In the genomic region with DNA sequence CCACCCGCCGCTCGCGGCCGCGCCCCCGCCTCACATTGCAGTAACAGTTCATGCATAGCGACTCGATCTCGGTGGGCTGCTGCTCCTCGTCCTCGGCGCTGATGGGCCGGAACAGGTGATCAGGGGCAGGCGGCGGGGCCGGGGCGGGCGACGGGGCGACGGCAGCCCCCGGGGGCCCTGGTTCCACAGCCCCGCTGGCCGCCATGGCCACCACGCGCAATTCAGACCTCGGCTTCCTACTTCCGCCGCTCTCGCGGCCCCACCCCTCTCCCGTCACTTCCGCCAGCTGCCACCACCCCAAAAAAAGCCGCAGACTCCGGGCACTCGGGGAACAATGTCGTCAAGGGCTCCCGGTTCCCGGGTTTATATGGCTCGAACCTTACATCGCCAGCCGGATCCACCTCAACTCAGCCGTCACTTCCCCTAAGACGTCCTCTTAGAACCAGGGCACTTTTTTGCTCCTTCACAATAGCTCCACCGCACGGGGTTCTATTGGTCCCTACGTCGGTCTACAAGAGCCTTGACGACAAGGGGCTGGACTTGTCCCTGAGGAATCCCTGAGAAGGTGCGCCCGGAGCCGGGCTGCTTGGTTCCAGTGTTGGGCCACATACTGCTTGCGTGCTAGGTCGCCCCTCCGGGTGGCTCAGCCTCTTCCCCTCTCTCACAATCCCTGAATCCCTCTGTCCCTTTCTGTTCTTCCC, we compare ENCODE assay signal across 8 cellular contexts. TPM values are rescaled to one million over a fixed set of nuclear protein-coding genes. Genes with fewer than 3 reads are reported as not detected.
A peak's percentile ranks its signal among the peaks of the same experiment; 100 is the strongest.
DNase-seq lines count a peak whose midpoint lies in the region; ATAC-seq and TF ChIP-seq lines count a peak whose summit lies in the region.

A gene with protein sequence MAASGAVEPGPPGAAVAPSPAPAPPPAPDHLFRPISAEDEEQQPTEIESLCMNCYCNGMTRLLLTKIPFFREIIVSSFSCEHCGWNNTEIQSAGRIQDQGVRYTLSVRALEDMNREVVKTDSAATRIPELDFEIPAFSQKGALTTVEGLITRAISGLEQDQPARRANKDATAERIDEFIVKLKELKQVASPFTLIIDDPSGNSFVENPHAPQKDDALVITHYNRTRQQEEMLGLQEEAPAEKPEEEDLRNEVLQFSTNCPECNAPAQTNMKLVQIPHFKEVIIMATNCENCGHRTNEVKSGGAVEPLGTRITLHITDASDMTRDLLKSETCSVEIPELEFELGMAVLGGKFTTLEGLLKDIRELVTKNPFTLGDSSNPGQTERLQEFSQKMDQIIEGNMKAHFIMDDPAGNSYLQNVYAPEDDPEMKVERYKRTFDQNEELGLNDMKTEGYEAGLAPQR (minus strand): TSS at position 238 of the 701 bp plus-strand sequence. CDS start 33 bp downstream, at position 205.

- under 1% methylated on average over 56 of the region's 56 CpGs for WGBS in prostate gland

- DNase-seq in GM10266 (ENCODE audit: extremely low spot score) (peak; percentile 95), NCI-H1105 (lab: John Stamatoyannopoulos, UW) (peak; percentile 61), T-helper 2 cell (peak; percentile 68 to 86 (median 83)), amniotic stem cell (lab: John Stamatoyannopoulos, UW) (peak; percentile 48), left ventricle myocardium superior (peak; percentile 89), prostate gland (ENCODE audit: low spot score) (peak; percentile 76), ureter (ENCODE audit: low spot score) (peak; percentile 89)

- peak within 1 kb of the TSS; percentile 79 to 89 for H3K4me3 ChIP-seq in prostate gland

- H3K4me1 ChIP-seq in prostate gland (replicated peaks): peaks cover 3% of the 10 kb centered on the region

- peak; percentile 67 for TF ChIP-seq POLR2A in prostate gland (IDR thresholded peaks at IDR 0.05)

- intact Hi-C loops in left ventricle myocardium superior (cut with micrococcal nuclease) (loop anchor here (2.0 kb wide), 1 partner anchor 47 kb away; no protein-coding TSS in a partner anchor), prostate gland (cut with DNase I) (loop anchor here (5.0 kb wide), 2 partner anchors 314 to 444 kb away; a partner anchor contains a TSS)

- no peaks in the 10 kb centered on the region for H3K9me3 ChIP-seq in prostate gland

- no peak for TF ChIP-seq CTCF in GM10266 (IDR thresholded peaks at IDR 0.05; ENCODE audit: control insufficient read depth, insufficient read depth, low read depth, missing control alignments)
- TF ChIP-seq CTCF in prostate gland (IDR thresholded peaks at IDR 0.05): peak in 2 of 4 experiments; percentile 27 to 33

- peaks cover 9 to 10% of the 10 kb centered on the region in 2 donors for H3K36me3 ChIP-seq in prostate gland

- no peaks in the 10 kb centered on the region for H3K27me3 ChIP-seq in prostate gland (replicated peaks; ENCODE audit: insufficient read depth)

- peak within 1 kb of the TSS; percentile 73 to 83 for H3K27ac ChIP-seq in prostate gland

- ATAC-seq in HG02588 (IDR thresholded peaks at IDR 0.05; ENCODE audit: unreplicated experiment) (peak; percentile 87), left ventricle myocardium superior (peak; percentile 87)

RNA-seq across cellular contexts. Expression of the gene that starts here (rescaled TPM):
- 18.2 TPM for total RNA-seq in left ventricle myocardium superior
- total RNA-seq in prostate gland: 10 to 100 TPM; 24.6 to 27.6 TPM
- total RNA-seq in ureter: 61.4 TPM

Comparison
In these comparisons a context has a peak if more than half of its experiments do, and no peak if none do; other contexts are left out.
1. Peak in every context shown above with its lines: DNase-seq, ATAC-seq, H3K4me3 ChIP-seq and H3K27ac ChIP-seq.